14 cellular contexts compared by ENCODE assay signal in genomic region chr14:59277659-59278058, GRCh38.
A peak's percentile ranks its signal among the peaks of the same experiment; 100 is the strongest.
DNase-seq lines count a peak whose midpoint lies in the region; ATAC-seq, FAIRE-seq and TF ChIP-seq lines count a peak whose summit lies in the region.
"Had no signal": no experiment of that assay in that cellular context is flagged by ENCODE, and none has a peak within 500 bp of the region (broad histone marks: within the 10 kb centered on the region; RNA-seq: fewer than 3 reads in every experiment).

No MANE protein-coding gene starts in this region.

- H3K9ac ChIP-seq in HepG2 (ENCODE audit: insufficient read depth, low read depth, low read length), result no peak overlapping the region

- in situ Hi-C loops in HepG2 (cut with HindIII; ENCODE audit: extremely low pct_ligation_motif_present, low pct_unique_long_range_greater_than_20kb) (no loop called here), GM13976 (cut with MboI; ENCODE audit: low sequenced_read_pairs, unreplicated experiment) (no loop called here)

- H3K79me2 ChIP-seq in HepG2 (ENCODE audit: insufficient read depth, low read length), result no peaks in the 10 kb centered on the region

- FAIRE-seq in HepG2 (lab: Jason Lieb, UNC), result no peak
- FAIRE-seq: G401.6 had no signal

- H3K9me3 ChIP-seq in HepG2 (ENCODE audit: low read length) (no peaks in the 10 kb centered on the region), right lobe of liver (no peaks in the 10 kb centered on the region), gastroesophageal sphincter (no peaks in the 10 kb centered on the region)

- CTCF ChIA-PET in HepG2 (lab: Yijun Ruan, JAX; ENCODE audit: low intra/inter-chr PET ratio, low total read pairs), result no interaction called here

- intact Hi-C loops in HepG2 (cut with micrococcal nuclease; ENCODE audit: unreplicated experiment), result loop anchor here (2.0 to 5.0 kb wide), 2 partner anchors 15 to 35 kb away; no protein-coding TSS in a partner anchor
- intact Hi-C loops in right lobe of liver (cut with DNase I), result no loop called here

- no peak overlapping the region for H2AFZ ChIP-seq in HepG2 (ENCODE audit: low read length)

- 93% methylated on average over 2 of the region's 2 CpGs for WGBS in HepG2 (ENCODE audit: low lambda C conversion rate)
- 96% methylated on average over 2 of the region's 2 CpGs for WGBS in right lobe of liver (ENCODE audit: insufficient coverage, low coverage, low lambda C conversion rate, missing lambda C conversion rate)
- WGBS in gastroesophageal sphincter (ENCODE audit: low coverage in 1 of 2), 2 donors, result 80 to 85% methylated on average over 2 of the region's 2 CpGs

- H3K27me3 ChIP-seq in HepG2 (ENCODE audit: control insufficient read depth in 1 of 2, insufficient read depth in 2 of 2, low read length in 2 of 2) (no peaks in the 10 kb centered on the region), right lobe of liver (no peaks in the 10 kb centered on the region), gastroesophageal sphincter (no peaks in the 10 kb centered on the region)

- TF ChIP-seq EP300 in HepG2 (IDR thresholded peaks at IDR 0.05; ENCODE audit: low read depth in 2 of 2, low read length in 2 of 2) (no peak), HepG2 (CRISPR knock-in tag; IDR thresholded peaks at IDR 0.05; ENCODE audit: borderline replicate concordance) (no peak), gastroesophageal sphincter (IDR thresholded peaks at IDR 0.05) (no peak)

- DNase-seq in HepG2 (ENCODE audit: low spot score) (no peak), right lobe of liver (no peak), GM13976 (ENCODE audit: low spot score) (no peak), GDM1 (lab: John Stamatoyannopoulos, UW) (no peak), NCI-H526 treated with DMSO at 0.1 percent for 48 hours (lab: John Stamatoyannopoulos, UW) (no peak)
- DNase-seq: activated CD4-positive, alpha-beta memory T cell treated with anti-CD3 and anti-CD28 coated beads, Interleukin-2, amount 10 ng/mL, durations not matched to agents 7 days and 5 days; CD8-positive, alpha-beta memory T cell; NCI-H187; retina; stimulated activated CD4-positive, alpha-beta T cell treated with anti-CD3 and anti-CD28 coated beads, Interleukin-1b, Interleukin-23, amount 100 ng/mL, for 48 hours had no signal

- POLR2A ChIA-PET in HepG2 (lab: Yijun Ruan, JAX), result no interaction called here

- H3K36me3 ChIP-seq in HepG2 (replicated peaks in 1 of 2; ENCODE audit: control insufficient read depth in 1 of 2, insufficient read depth in 2 of 2, low read length in 2 of 2), result no peaks in the 10 kb centered on the region
- no peaks in the 10 kb centered on the region for H3K36me3 ChIP-seq in right lobe of liver
- no peaks in the 10 kb centered on the region for H3K36me3 ChIP-seq in gastroesophageal sphincter

- ATAC-seq in HepG2, result peak; percentile 73
- no peak for ATAC-seq in right lobe of liver
- ATAC-seq in SK-N-SH treated with all-trans-retinoic acid at 6 μM for 48 hours, result peak; percentile 25; the same call in 2 of the 3 replicates
- no peak for ATAC-seq in gastroesophageal sphincter
- ATAC-seq in HG03108 (IDR thresholded peaks at IDR 0.05; ENCODE audit: unreplicated experiment), result no peak

- no peak overlapping the region for H3K4me3 ChIP-seq in HepG2 (replicated peaks in 1 of 3; ENCODE audit: insufficient read depth in 1 of 3, low read depth in 2 of 3, low read length in 3 of 3)
- H3K4me3 ChIP-seq in right lobe of liver, result no peak overlapping the region
- no peak overlapping the region for H3K4me3 ChIP-seq in gastroesophageal sphincter

- TF ChIP-seq POLR2A in HepG2 (IDR thresholded peaks at IDR 0.05; ENCODE audit: insufficient read depth in 1 of 2, low read depth in 2 of 2, low read length in 2 of 2) (no peak), right lobe of liver (IDR thresholded peaks at IDR 0.05) (no peak), gastroesophageal sphincter (IDR thresholded peaks at IDR 0.05) (no peak)

- TF ChIP-seq CTCF in HepG2 (CRISPR knock-in tag; IDR thresholded peaks at IDR 0.05), result no peak
- no peak for TF ChIP-seq CTCF in right lobe of liver (IDR thresholded peaks at IDR 0.05)
- TF ChIP-seq CTCF in gastroesophageal sphincter (IDR thresholded peaks at IDR 0.05), result no peak
- TF ChIP-seq CTCF in GM13976 (IDR thresholded peaks at IDR 0.05; ENCODE audit: borderline replicate concordance, control extremely low read depth, extremely low read depth, insufficient read depth, missing control alignments), result no peak

- TF ChIP-seq RAD21 in HepG2 (CRISPR knock-in tag; IDR thresholded peaks at IDR 0.05), result no peak

- TSS peak; percentile 85 for BruUV-seq in HepG2 (replicated peaks; lab: Mats Ljungman, UMichigan)

- H3K27ac ChIP-seq in HepG2 (ENCODE audit: extremely low read length, insufficient read depth, low read length), result no peak overlapping the region
- H3K27ac ChIP-seq in right lobe of liver, result no peak overlapping the region
- H3K27ac ChIP-seq in gastroesophageal sphincter, result peak overlapping the region; percentile 58 to 79 (median 73)

- H4K20me1 ChIP-seq in HepG2 (ENCODE audit: insufficient read depth, low read length), result no peaks in the 10 kb centered on the region

- H3K4me1 ChIP-seq in HepG2 (ENCODE audit: insufficient read depth, low read length) (peaks cover 54% of the 10 kb centered on the region), right lobe of liver (peaks cover 0 to 3% (median under 1%) of the 10 kb centered on the region in 4 donors), gastroesophageal sphincter (peaks cover 26 to 76% (median 32%) of the 10 kb centered on the region in 3 donors)

- H3K4me2 ChIP-seq in HepG2 (ENCODE audit: low read depth, low read length), result no peak overlapping the region

TF ChIP-seq in HepG2, 621 proteins besides CTCF, POLR2A, EP300 and RAD21 (continues in another document):
- TF ChIP-seq CENPBD1 (CRISPR knock-in tag; IDR thresholded peaks at IDR 0.05; ENCODE audit: borderline replicate concordance, low read depth), result no peak
- TF ChIP-seq ZNF841 (CRISPR knock-in tag; IDR thresholded peaks at IDR 0.05; ENCODE audit: borderline replicate concordance), result no peak
- no peak for TF ChIP-seq MBNL3 (CRISPR knock-in tag; conservative IDR thresholded peaks at IDR 0.05)
- no peak for TF ChIP-seq ZBTB34 (CRISPR knock-in tag; IDR thresholded peaks at IDR 0.05)
- no peak for TF ChIP-seq ZKSCAN1 (IDR thresholded peaks at IDR 0.05; ENCODE audit: low read length)
- TF ChIP-seq NR2F6 (IDR thresholded peaks at IDR 0.05), result no peak
- TF ChIP-seq NR2F6 (CRISPR knock-in tag; IDR thresholded peaks at IDR 0.05), result no peak
- TF ChIP-seq NFIB (CRISPR knock-in tag; IDR thresholded peaks at IDR 0.05; ENCODE audit: borderline replicate concordance), result no peak

TF ChIP-seq in SK-N-SH treated with all-trans-retinoic acid at 6 μM for 48 hours, 23 proteins besides CTCF, POLR2A, EP300 and RAD21:
- TF ChIP-seq ESRRG (CRISPR knock-in tag; IDR thresholded peaks at IDR 0.05) (no peak), ZNF8 (CRISPR knock-in tag; IDR thresholded peaks at IDR 0.05) (no peak), CSRNP3 (CRISPR knock-in tag; IDR thresholded peaks at IDR 0.05) (no peak), ZNF565 (CRISPR knock-in tag; conservative IDR thresholded peaks at IDR 0.05; ENCODE audit: low read depth) (no peak)
TF ChIP-seq in SK-N-SH treated with all-trans-retinoic acid at 6 μM for 48 hours: peak in this region for 0.

Comparison
In these comparisons a context has a peak if more than half of its experiments do, and no peak if none do; other contexts are left out.
1. ATAC-seq: peak in HepG2 (single experiment) and SK-N-SH treated with all-trans-retinoic acid at 6 μM for 48 hours (single experiment); none in right lobe of liver (0 of 4), gastroesophageal sphincter (single experiment) and HG03108 (single experiment).
2. H3K27ac ChIP-seq: peak in gastroesophageal sphincter (4 of 4); none in HepG2 (single experiment) and right lobe of liver (0 of 3).